23 cellular contexts compared by ENCODE assay signal in genomic region chr2:95303191-95303914, GRCh38. TPM values are rescaled to one million over a fixed set of nuclear protein-coding genes. Genes with fewer than 3 reads are reported as not detected.
DNase-seq lines count a peak whose midpoint lies in the region; ATAC-seq, FAIRE-seq and TF ChIP-seq lines count a peak whose summit lies in the region.
"Had no signal": no experiment of that assay in that cellular context is flagged by ENCODE, and none has a peak within 500 bp of the region (broad histone marks: within the 10 kb centered on the region; RNA-seq: fewer than 3 reads in every experiment).

No MANE protein-coding gene starts in this region.

- H3K36me3 ChIP-seq in SJCRH30 (no peaks in the 10 kb centered on the region), kidney (ENCODE audit: control insufficient read depth in 1 of 2, insufficient read depth in 2 of 2, low read length in 2 of 2) (no peaks in the 10 kb centered on the region), trophoblast cell (ENCODE audit: control insufficient read depth in 1 of 2, insufficient read depth in 2 of 2, low read length in 2 of 2) (no peaks in the 10 kb centered on the region)

- H3K4me1 ChIP-seq in SJCRH30 (no peaks in the 10 kb centered on the region; the same call in 1 of the 2 replicates), kidney (ENCODE audit: control insufficient read depth in 1 of 2, insufficient read depth in 1 of 2, low read depth in 1 of 2, low read length in 2 of 2) (peaks cover 19 to 40% of the 10 kb centered on the region in 2 donors), trophoblast cell (ENCODE audit: control insufficient read depth in 1 of 2, insufficient read depth in 2 of 2, low read length in 2 of 2) (no peaks in the 10 kb centered on the region)
- H3K4me1 ChIP-seq: testis had no signal

- no peak overlapping the region for H3K18ac ChIP-seq in trophoblast cell (ENCODE audit: low read length)

- no CpG with 5 or more reads among the region's 19 CpGs for WGBS in trophoblast cell (ENCODE audit: extremely low coverage, insufficient coverage, insufficient read length)

- H4K8ac ChIP-seq in trophoblast cell (ENCODE audit: low read depth, low read length), result no peak overlapping the region

- no peaks in the 10 kb centered on the region for H3K79me1 ChIP-seq in trophoblast cell (ENCODE audit: low read length)

- no peak overlapping the region for H2BK5ac ChIP-seq in trophoblast cell (ENCODE audit: low read depth, low read length, poor library complexity)

- H3K36me3 Mint-ChIP-seq in progenitor cell of endocrine pancreas (ENCODE audit: insufficient read depth), result no peaks in the 10 kb centered on the region
- H3K36me3 Mint-ChIP-seq: CD4-positive, CD25-positive, alpha-beta regulatory T cell; memory B cell; naive thymus-derived CD8-positive, alpha-beta T cell had no signal

- H3K9me3 ChIP-seq in SJCRH30 (replicated peaks), result no peaks in the 10 kb centered on the region
- H3K9me3 ChIP-seq in kidney (ENCODE audit: control insufficient read depth in 1 of 2, low read length in 2 of 2), result no peaks in the 10 kb centered on the region
- no peaks in the 10 kb centered on the region for H3K9me3 ChIP-seq in trophoblast cell (ENCODE audit: insufficient read depth, low read depth, low read length)
- H3K9me3 ChIP-seq: testis had no signal

- TF ChIP-seq CTCF in kidney (IDR thresholded peaks at IDR 0.05; ENCODE audit: borderline replicate concordance, extremely low read depth, insufficient read depth), result no peak
- TF ChIP-seq CTCF in progenitor cell of endocrine pancreas (IDR thresholded peaks at IDR 0.05; ENCODE audit: unreplicated experiment), result no peak

- no peak overlapping the region for H2AFZ ChIP-seq in trophoblast cell (ENCODE audit: insufficient read depth, low read length, poor library complexity)
- H2AFZ ChIP-seq: GM23338 had no signal

- no peak overlapping the region for H4K12ac ChIP-seq in trophoblast cell (ENCODE audit: low read depth, low read length)

- peaks cover 14% of the 10 kb centered on the region for H3K27me3 Mint-ChIP-seq in progenitor cell of endocrine pancreas
- H3K27me3 Mint-ChIP-seq: CD4-positive, CD25-positive, alpha-beta regulatory T cell; dendritic cell treated with granulocyte-macrophage colony-stimulating factor and Interleukin-4, amounts not matched to agents 40 ng/mL and 50 ng/mL, for 4 days had no signal

- no peak overlapping the region for H3K27ac ChIP-seq in SJCRH30
- peak overlapping the region; percentile 30 to 63 for H3K27ac ChIP-seq in kidney (ENCODE audit: low read depth in 2 of 2, low read length in 2 of 2)
- H3K27ac ChIP-seq in trophoblast cell (ENCODE audit: low read depth, low read length), result no peak overlapping the region
- H3K27ac ChIP-seq: HL-60, testis had no signal

- DNase-seq in DMS53 (lab: John Stamatoyannopoulos, UW), result peak; percentile 75
- peak; percentile 60 to 61 for DNase-seq in SJCRH30
- no peak for DNase-seq in kidney
- DNase-seq in progenitor cell of endocrine pancreas (ENCODE audit: low spot score, unreplicated experiment), result no peak
- no peak for DNase-seq in CD1c-positive myeloid dendritic cell (ENCODE audit: extremely low spot score)
- no peak for DNase-seq in trophoblast cell
- DNase-seq: activated gamma-delta T cell treated with Interleukin-2 at 50 U/mL for 16 hours; activated T-cell treated with anti-CD3 and anti-CD28 coated beads, Interleukin-2, amount 50 U/mL, for 1 hour; CD4-positive, CD25-positive, alpha-beta regulatory T cell; DMS79 treated with DMSO at 0.1 percent for 48 hours; naive thymus-derived CD8-positive, alpha-beta T cell; NCI-H1105 treated with DMSO at 0.1 percent for 48 hours; NCI-H2107; testis had no signal

- H3K14ac ChIP-seq in trophoblast cell (ENCODE audit: low read length), result no peak overlapping the region

- H4K91ac ChIP-seq in trophoblast cell (ENCODE audit: low read depth, low read length), result no peak overlapping the region

- no peak overlapping the region for H3K4me2 ChIP-seq in trophoblast cell (ENCODE audit: low read length)
- H3K4me2 ChIP-seq: GM23338 had no signal

- H3K4me3 ChIP-seq in SJCRH30, result no peak overlapping the region
- no peak overlapping the region for H3K4me3 ChIP-seq in kidney (ENCODE audit: low read length in 2 of 2)
- no peak overlapping the region for H3K4me3 ChIP-seq in trophoblast cell (ENCODE audit: low read depth, low read length)
- H3K4me3 ChIP-seq: GM12878, GM23338, testis had no signal

- peak overlapping the region; percentile 37 for H3K27ac Mint-ChIP-seq in progenitor cell of endocrine pancreas
- H3K27ac Mint-ChIP-seq: CD4-positive, CD25-positive, alpha-beta regulatory T cell; dendritic cell treated with granulocyte-macrophage colony-stimulating factor and Interleukin-4, amounts not matched to agents 40 ng/mL and 50 ng/mL, for 4 days; GM23338; memory B cell had no signal

- intact Hi-C loops in kidney (cut with DNase I), result no loop called here

- H3K27me3 ChIP-seq in SJCRH30, result no peaks in the 10 kb centered on the region
- no peaks in the 10 kb centered on the region for H3K27me3 ChIP-seq in trophoblast cell (ENCODE audit: insufficient read depth, low read length)
- H3K27me3 ChIP-seq: testis had no signal

- H2AK5ac ChIP-seq in trophoblast cell (ENCODE audit: low read length), result no peak overlapping the region

- H3K9me3 Mint-ChIP-seq in progenitor cell of endocrine pancreas (ENCODE audit: low read depth), result no peaks in the 10 kb centered on the region
- H3K9me3 Mint-ChIP-seq: CD4-positive, CD25-positive, alpha-beta regulatory T cell; dendritic cell treated with granulocyte-macrophage colony-stimulating factor and Interleukin-4, amounts not matched to agents 40 ng/mL and 50 ng/mL, for 4 days; GM23338; memory B cell; naive thymus-derived CD8-positive, alpha-beta T cell had no signal

- no peak overlapping the region for H2BK120ac ChIP-seq in trophoblast cell (ENCODE audit: insufficient read depth, low read length, poor library complexity)

- H3K4me1 Mint-ChIP-seq in progenitor cell of endocrine pancreas (ENCODE audit: low read depth), result peaks cover 6% of the 10 kb centered on the region
- H3K4me1 Mint-ChIP-seq: CD4-positive, CD25-positive, alpha-beta regulatory T cell; memory B cell had no signal

- no peak overlapping the region for H3K4ac ChIP-seq in trophoblast cell (ENCODE audit: low read depth, low read length)

- peak overlapping the region in 1 of 2 donors; percentile 30 for H3K9ac ChIP-seq in kidney (ENCODE audit: low read length in 2 of 2)
- H3K9ac ChIP-seq in trophoblast cell (ENCODE audit: low read length), result no peak overlapping the region

- FAIRE-seq in kidney (lab: Jason Lieb, UNC), result no peak
- FAIRE-seq: bronchial epithelial cell, GM12878, HepG2 had no signal

- ATAC-seq in HG02763 (IDR thresholded peaks at IDR 0.05; ENCODE audit: unreplicated experiment), result no peak
- ATAC-seq in HG02610 (IDR thresholded peaks at IDR 0.05; ENCODE audit: unreplicated experiment), result no peak
- ATAC-seq: GM12878; GM23338; HepG2; naive thymus-derived CD8-positive, alpha-beta T cell had no signal

- H3K4me3 Mint-ChIP-seq in progenitor cell of endocrine pancreas (ENCODE audit: low read depth), result no peak overlapping the region
- H3K4me3 Mint-ChIP-seq: CD4-positive, CD25-positive, alpha-beta regulatory T cell; dendritic cell treated with granulocyte-macrophage colony-stimulating factor and Interleukin-4, amounts not matched to agents 40 ng/mL and 50 ng/mL, for 4 days; GM23338; memory B cell; naive thymus-derived CD8-positive, alpha-beta T cell had no signal

- H2BK12ac ChIP-seq in trophoblast cell (ENCODE audit: low read length), result no peak overlapping the region

- no peak overlapping the region for H3K23ac ChIP-seq in trophoblast cell (ENCODE audit: low read length)

- H3K79me2 ChIP-seq in trophoblast cell (ENCODE audit: control insufficient read depth, insufficient read depth, low read length, poor library complexity), result no peaks in the 10 kb centered on the region

RNA-seq across cellular contexts. Expression of gene KCNIP3, which starts 6.2 kb away (rescaled TPM):
- not detected in 2 replicates for total RNA-seq in SJCRH30 (2014; rRNA removed; shearing (Covaris generic))
- 27.6 TPM for total RNA-seq in kidney
- 14.8 TPM for polyA plus RNA-seq in kidney (ENCODE audit: insufficient read depth, low read depth, low replicate concordance)
- total RNA-seq in progenitor cell of endocrine pancreas, result 4.3 and 6.3 TPM in 2 replicates
- 0.22 and 0.40 TPM in 2 replicates for polyA plus RNA-seq in trophoblast cell (2013)
- total RNA-seq: CD4-positive, CD25-positive, alpha-beta regulatory T cell; GM12878; HepG2; naive thymus-derived CD8-positive, alpha-beta T cell had no signal
- polyA plus RNA-seq: CD4-positive, CD25-positive, alpha-beta regulatory T cell; GM12878; HepG2; naive thymus-derived CD8-positive, alpha-beta T cell had no signal

RNA-seq across cellular contexts. Expression of gene PROM2, which starts 29.1 kb away (rescaled TPM):
- total RNA-seq in SJCRH30 (2014; rRNA removed; shearing (Covaris generic)), result 0.05 and 0.57 TPM in 2 replicates
- total RNA-seq in kidney (65.6 TPM), progenitor cell of endocrine pancreas (14.2 and 16.9 TPM in 2 replicates)
- 55.6 TPM for polyA plus RNA-seq in kidney (ENCODE audit: insufficient read depth, low read depth, low replicate concordance)
- 15.3 and 15.9 TPM in 2 replicates for polyA plus RNA-seq in trophoblast cell (2013)
- total RNA-seq: GM12878, HepG2 had no signal
- polyA plus RNA-seq: CD4-positive, CD25-positive, alpha-beta regulatory T cell; HepG2; naive thymus-derived CD8-positive, alpha-beta T cell had no signal

Comparison
In these comparisons a context has a peak if more than half of its experiments do, and no peak if none do; other contexts are left out.
1. DNase-seq: peak in DMS53 (single experiment) and SJCRH30 (2 of 2); none in kidney (single experiment), progenitor cell of endocrine pancreas (single experiment), CD1c-positive myeloid dendritic cell (single experiment) and trophoblast cell (0 of 2).
2. H3K27ac ChIP-seq: peak in kidney (2 of 2); none in SJCRH30 (single experiment) and trophoblast cell (single experiment).